ENCODE assay signal across 23 cellular contexts in the genomic region with DNA sequence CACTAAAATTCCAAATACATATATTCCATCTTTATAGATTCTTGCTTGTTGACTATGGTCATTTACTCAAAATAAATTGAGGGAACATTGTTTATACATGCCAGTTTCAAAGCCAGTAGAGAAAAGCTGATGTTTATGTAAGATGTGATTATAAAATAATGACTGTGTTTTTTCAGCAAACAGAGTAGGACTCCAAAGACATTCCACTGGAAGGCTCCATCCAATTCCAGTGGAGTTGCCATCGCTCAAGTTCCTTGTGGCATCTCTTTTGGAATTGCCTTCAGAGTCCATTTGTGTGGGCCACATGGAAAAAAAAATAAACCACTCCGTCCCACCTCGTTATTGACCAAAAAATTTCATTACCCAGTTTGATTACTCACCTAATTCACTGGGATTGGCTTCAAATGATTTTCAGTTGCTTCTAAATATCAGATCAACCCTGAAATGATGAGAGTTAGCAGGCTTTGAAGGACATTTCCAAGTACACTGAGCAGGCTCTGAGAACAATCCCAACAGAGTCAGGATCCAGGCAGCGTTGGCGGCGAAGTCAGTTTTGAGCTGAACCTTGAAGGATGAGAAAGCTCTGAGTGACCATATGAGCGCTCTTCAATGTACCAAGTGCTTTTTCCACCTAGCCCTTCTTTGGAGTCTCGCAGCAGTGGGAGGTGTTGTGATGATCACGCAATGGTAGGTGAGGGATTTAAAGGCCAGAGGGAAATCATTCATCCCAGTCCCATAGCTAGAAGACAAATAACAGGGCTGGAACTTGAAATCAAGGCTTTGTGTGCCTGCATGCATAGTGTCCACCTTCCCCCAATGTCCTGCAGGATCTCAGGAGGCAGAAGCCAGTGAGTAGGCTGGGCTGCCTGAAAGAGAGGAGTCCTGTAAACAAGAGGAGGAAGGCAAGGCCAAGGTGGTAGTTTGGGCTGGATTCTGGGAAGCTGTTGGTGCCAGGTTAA.
"Had no signal": no experiment of that assay in that cellular context is flagged by ENCODE, and none has a peak within 500 bp of the region (broad histone marks: within the 10 kb centered on the region; RNA-seq: fewer than 3 reads in every experiment).

No MANE protein-coding gene starts in this region.

- ATAC-seq: activated CD4-positive, CD25-positive, alpha-beta regulatory T cell treated with anti-CD3 and anti-CD28 coated beads, Interleukin-2, amount 50 U/mL, for 24 hours; gastroesophageal sphincter; left ventricle myocardium superior; naive thymus-derived CD8-positive, alpha-beta T cell; SK-N-SH treated with all-trans-retinoic acid at 6 μM for 48 hours; stimulated activated naive B cell treated with anti-CD40 and anti-IgM and Interleukin-4, amounts not matched to agents 10 μg/mL and 1 μg/mL and 100 μg/mL, for 72 hours had no signal

- H3K4me3 ChIP-seq: esophagus muscularis mucosa, gastroesophageal sphincter, heart left ventricle, sigmoid colon, spleen, thoracic aorta had no signal

- H3K4me3 Mint-ChIP-seq: activated T-cell treated with anti-CD3 and anti-CD28 coated beads, Interleukin-2, amount 50 U/mL, for 4 hours; dendritic cell treated with granulocyte-macrophage colony-stimulating factor and Interleukin-4, amounts not matched to agents 40 ng/mL and 50 ng/mL, for 4 days; naive thymus-derived CD8-positive, alpha-beta T cell; stimulated activated naive B cell treated with anti-CD40 and anti-IgM and Interleukin-4, amounts not matched to agents 10 μg/mL and 1 μg/mL and 100 μg/mL, for 72 hours had no signal

- H3K27ac Mint-ChIP-seq: naive thymus-derived CD8-positive, alpha-beta T cell; stimulated activated naive B cell treated with anti-CD40 and anti-IgM and Interleukin-4, amounts not matched to agents 10 μg/mL and 1 μg/mL and 100 μg/mL, for 72 hours had no signal

- H3K9me3 ChIP-seq: esophagus muscularis mucosa, gastroesophageal sphincter, heart left ventricle, sigmoid colon, spleen, thoracic aorta had no signal

- H3K9ac ChIP-seq: parathyroid adenoma had no signal

- H3K27ac ChIP-seq: esophagus muscularis mucosa, heart left ventricle, parathyroid adenoma, sigmoid colon, spleen, thoracic aorta had no signal

- DNase-seq: activated CD4-positive, alpha-beta T cell treated with anti-CD3 and anti-CD28 coated beads, Interleukin-2, amount 50 U/mL, for 1 hour; activated effector memory CD4-positive, alpha-beta T cell treated with Interleukin-2 at 50 U/mL for 16 hours; activated naive CD4-positive, alpha-beta T cell treated with anti-CD3 and anti-CD28 coated beads, Interleukin-2, amount 50 U/mL, for 16 hours; activated T-cell treated with anti-CD3 and anti-CD28 coated beads, Interleukin-2, amount 50 U/mL, for 4 hours; aorta; cerebellar nuclear complex; effector CD8-positive, alpha-beta T cell; heart left ventricle; left ventricle myocardium superior; naive thymus-derived CD8-positive, alpha-beta T cell; sigmoid colon; spleen; stimulated activated CD4-positive, alpha-beta T cell treated with anti-CD3 and anti-CD28 coated beads, Interleukin-4, amount 100 ng/mL, for 4 hours; stimulated activated naive B cell treated with anti-CD40 and anti-IgM and Interleukin-4, amounts not matched to agents 10 μg/mL and 1 μg/mL and 100 μg/mL, for 72 hours; T-helper 1 cell; T1000 had no signal

- H3K36me3 ChIP-seq: esophagus muscularis mucosa, gastroesophageal sphincter, heart left ventricle, sigmoid colon, spleen, thoracic aorta had no signal

- H3K79me2 ChIP-seq: parathyroid adenoma had no signal

- H3K36me3 Mint-ChIP-seq: naive thymus-derived CD8-positive, alpha-beta T cell; stimulated activated naive B cell treated with anti-CD40 and anti-IgM and Interleukin-4, amounts not matched to agents 10 μg/mL and 1 μg/mL and 100 μg/mL, for 72 hours had no signal

- H2AFZ ChIP-seq: parathyroid adenoma had no signal

- H3K27me3 ChIP-seq: gastroesophageal sphincter, sigmoid colon had no signal

- H3K4me1 ChIP-seq: gastroesophageal sphincter, parathyroid adenoma, spleen had no signal

- H3K9me3 Mint-ChIP-seq: activated T-cell treated with anti-CD3 and anti-CD28 coated beads, Interleukin-2, amount 50 U/mL, for 4 hours; dendritic cell treated with granulocyte-macrophage colony-stimulating factor and Interleukin-4, amounts not matched to agents 40 ng/mL and 50 ng/mL, for 4 days; naive thymus-derived CD8-positive, alpha-beta T cell; stimulated activated naive B cell treated with anti-CD40 and anti-IgM and Interleukin-4, amounts not matched to agents 10 μg/mL and 1 μg/mL and 100 μg/mL, for 72 hours had no signal
